Comparison of ENCODE assay signal across 25 cellular contexts in the genomic region with DNA sequence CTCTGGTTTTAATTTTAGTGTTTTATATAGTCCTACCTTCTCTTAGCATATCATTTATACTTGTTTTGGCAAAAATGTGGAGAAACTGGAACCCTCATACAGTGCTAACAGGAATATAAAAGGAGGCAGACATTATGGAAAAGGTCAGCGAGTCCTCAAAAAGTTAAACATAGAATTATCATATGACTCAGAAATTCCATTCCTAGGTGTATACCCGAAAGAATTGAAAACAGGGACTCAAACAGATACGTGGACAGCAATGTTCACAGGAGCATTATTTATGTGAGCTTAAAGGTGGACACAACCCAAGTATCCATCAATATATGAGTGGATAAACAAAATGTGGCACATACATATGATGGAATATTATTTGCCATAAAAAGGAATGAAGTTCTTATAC. TPM values are rescaled to one million over a fixed set of nuclear protein-coding genes. Genes with fewer than 3 reads are reported as not detected.
"Had no signal": no experiment of that assay in that cellular context is flagged by ENCODE, and none has a peak within 500 bp of the region (broad histone marks: within the 10 kb centered on the region; RNA-seq: fewer than 3 reads in every experiment).

No MANE protein-coding gene starts in this region.

- ATAC-seq: activated CD4-positive, alpha-beta T cell treated with anti-CD3 and anti-CD28 coated beads for 36 hours; activated CD8-positive, alpha-beta T cell treated with anti-CD3 and anti-CD28 coated beads for 36 hours; activated T-cell treated with anti-CD3 and anti-CD28 coated beads, Interleukin-2, amount 50 U/mL, for 72 hours; Right ventricle myocardium inferior had no signal

- H3K36me3 ChIP-seq: WERI-Rb-1 had no signal

- H3K4me3 ChIP-seq: SK-N-MC had no signal

- H3K27ac ChIP-seq: KMS-11, WERI-Rb-1 had no signal

- H3K4me2 ChIP-seq: KMS-11 had no signal

- H3K9ac ChIP-seq: KMS-11 had no signal

- DNase-seq: activated CD4-positive, alpha-beta T cell treated with anti-CD3 and anti-CD28 coated beads for 36 hours; activated CD4-positive, alpha-beta T cell treated with anti-CD3 and anti-CD28 coated beads, Interleukin-2, amount 50 U/mL, for 1 hour; activated CD8-positive, alpha-beta memory T cell treated with anti-CD3 and anti-CD28 coated beads, Interleukin-2, amount 50 U/mL, for 4 hours; activated CD8-positive, alpha-beta T cell treated with anti-CD3 and anti-CD28 coated beads for 36 hours; activated gamma-delta T cell treated with Interleukin-2 at 50 U/mL for 16 hours; activated naive CD4-positive, alpha-beta T cell treated with anti-CD3 and anti-CD28 coated beads, Interleukin-2, amount 10 ng/mL, durations not matched to agents 7 days and 5 days; activated naive CD8-positive, alpha-beta T cell treated with anti-CD3 and anti-CD28 coated beads for 36 hours; activated T-cell treated with anti-CD3 and anti-CD28 coated beads, Interleukin-2, amount 50 U/mL, for 72 hours; central memory CD4-positive, alpha-beta T cell; MM.1S; NCI-H1105; NCI-H1436; NCI-H1694 treated with DMSO at 0.1 percent for 48 hours; NCI-H2081; NCI-H446; NCI-H524; T-helper 1 cell; WERI-Rb-1 had no signal

RNA-seq across cellular contexts. Expression of gene VAX1, which starts 51.5 kb away (rescaled TPM):
- total RNA-seq: activated CD4-positive, alpha-beta T cell treated with anti-CD3 and anti-CD28 coated beads for 36 hours; activated CD8-positive, alpha-beta T cell treated with anti-CD3 and anti-CD28 coated beads for 36 hours; activated naive CD8-positive, alpha-beta T cell treated with anti-CD3 and anti-CD28 coated beads for 36 hours; activated T-cell treated with anti-CD3 and anti-CD28 coated beads, Interleukin-2, amount 50 U/mL, for 72 hours; activated T-helper 2 cell treated with anti-CD3 and anti-CD28 coated beads, Interferon-gamma antibody, Interleukin-2, Interleukin-4, amounts not matched to agents 10 μg/mL and 5 μg/mL and 100 μg/mL, durations not matched to agents 14 hours and 24 hours and 36 hours; chondrocyte; Right ventricle myocardium inferior; T-helper 2 cell treated with Interferon-gamma antibody and Interleukin-4, amounts not matched to agents 100 ng/mL and 5 ng/mL, for 36 hours had no signal
- polyA plus RNA-seq: adipose tissue had no signal
